ENCODE assay signal across 15 cellular contexts in the genomic region with DNA sequence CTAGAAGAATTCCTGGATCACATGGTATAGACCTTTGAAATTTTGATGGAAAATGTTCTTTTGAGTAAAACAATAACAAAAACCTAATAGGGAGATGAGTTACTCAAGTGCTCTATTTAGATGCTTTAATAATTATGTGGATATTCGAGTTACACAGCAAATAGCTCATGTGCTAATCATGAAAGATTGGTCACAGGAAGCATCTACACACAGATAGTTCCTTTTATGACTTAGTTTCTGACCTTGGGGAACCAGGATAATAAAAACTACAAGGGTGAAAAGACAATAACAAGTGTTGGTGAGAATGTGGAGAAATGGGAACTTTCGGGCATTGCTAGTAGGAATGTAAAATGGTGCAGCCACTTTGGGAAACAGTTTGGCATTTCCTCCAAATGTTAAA.
"Had no signal": no experiment of that assay in that cellular context is flagged by ENCODE, and none has a peak within 500 bp of the region (broad histone marks: within the 10 kb centered on the region; RNA-seq: fewer than 3 reads in every experiment).

No MANE protein-coding gene starts in this region.

- H3K9me3 Mint-ChIP-seq: memory B cell, neural progenitor cell had no signal

- H3K4me3 Mint-ChIP-seq: memory B cell, neural progenitor cell had no signal

- H3K27ac ChIP-seq: left lung, neural progenitor cell, pancreas, SJCRH30, thyroid gland had no signal

- DNase-seq: activated CD4-positive, alpha-beta T cell treated with anti-CD3 and anti-CD28 coated beads for 1 hour; activated CD4-positive, alpha-beta T cell treated with anti-CD3 and anti-CD28 coated beads, Interleukin-2, amount 50 U/mL, for 48 hours; activated naive CD4-positive, alpha-beta T cell treated with anti-CD3 and anti-CD28 coated beads, Interleukin-2, amount 50 U/mL, for 16 hours; cerebellar nuclear complex; foreskin melanocyte; head of caudate nucleus; islet precursor cell; left lung; SJCRH30; small intestine; T1000; thyroid gland had no signal

- H3K4me1 ChIP-seq: neural progenitor cell, SJCRH30 had no signal

- H3K27me3 ChIP-seq: left lung, neural progenitor cell, pancreas, SJCRH30, thyroid gland had no signal

- H3K4me3 ChIP-seq: left lung, neural progenitor cell, pancreas, SJCRH30, thyroid gland had no signal

- H2AFZ ChIP-seq: neural progenitor cell had no signal

- H3K27me3 Mint-ChIP-seq: memory B cell had no signal

- H3K4me2 ChIP-seq: neural progenitor cell had no signal

- H3K9me3 ChIP-seq: left lung, pancreas, SJCRH30, thyroid gland had no signal

- H3K27ac Mint-ChIP-seq: memory B cell, neural progenitor cell had no signal
